Comparison of ENCODE assay signal across 8 cellular contexts in the genomic region with DNA sequence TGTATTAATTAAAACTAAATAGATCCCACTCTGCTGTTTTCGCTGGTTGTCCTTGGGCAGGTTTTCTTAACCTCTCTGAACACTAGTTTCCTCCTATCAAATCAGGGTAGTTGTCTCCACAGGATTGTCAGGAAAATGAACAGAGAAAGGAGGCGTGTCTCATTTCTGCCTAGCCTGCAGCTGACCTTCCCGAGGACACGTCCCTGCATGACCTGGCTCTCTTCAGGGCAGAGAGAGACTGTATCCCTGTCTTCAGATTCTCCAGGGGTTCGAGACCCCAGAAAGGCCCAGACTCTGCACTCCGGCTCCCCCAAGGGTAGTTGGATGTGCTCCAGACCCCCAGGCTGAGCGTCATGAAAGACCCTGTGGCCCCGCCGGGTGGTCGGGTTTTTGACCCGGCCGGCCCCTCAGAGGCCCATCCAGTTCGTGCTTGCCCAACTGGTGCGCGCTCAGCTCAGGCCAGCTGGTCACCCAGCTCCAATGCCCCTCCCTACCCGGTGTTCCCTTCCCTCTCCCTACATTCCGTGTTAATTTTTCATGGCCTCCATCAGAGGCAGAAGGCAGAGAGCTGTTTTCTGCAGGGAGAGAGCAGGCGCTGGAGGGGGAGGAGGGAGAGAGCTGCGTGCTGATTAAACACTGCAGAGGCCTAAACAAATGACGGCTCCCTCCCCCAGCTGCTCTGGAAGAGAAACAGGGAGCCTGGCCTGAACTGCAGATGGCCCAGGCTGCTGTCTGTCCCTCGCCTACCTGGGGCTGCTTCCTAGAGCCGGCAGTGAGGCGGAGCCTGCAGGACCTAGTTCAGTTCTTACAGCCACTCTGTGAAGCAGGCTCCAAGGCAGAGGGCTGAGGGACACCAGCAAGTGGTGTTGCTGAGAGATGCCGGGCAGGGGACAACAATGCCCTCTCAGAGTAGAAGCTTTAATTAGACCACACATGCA.
DNase-seq lines count a peak whose midpoint lies in the region; ATAC-seq and TF ChIP-seq lines count a peak whose summit lies in the region.

No MANE protein-coding gene starts in this region.

- H3K9me3 ChIP-seq in osteoblast (ENCODE audit: low read depth, low read length): no peaks in the 10 kb centered on the region

- H3K4me3 ChIP-seq in foreskin fibroblast (ENCODE audit: low read depth in 1 of 2, low read length in 2 of 2): no peak overlapping the region
- no peak overlapping the region for H3K4me3 ChIP-seq in osteoblast (ENCODE audit: insufficient read depth, low read length)

- TF ChIP-seq CTCF in foreskin fibroblast (IDR thresholded peaks at IDR 0.05; ENCODE audit: low read depth, low read length) (no peak), osteoblast (IDR thresholded peaks at IDR 0.05; ENCODE audit: extremely low read depth, low read depth, low read length) (no peak)

- H3K4me1 Mint-ChIP-seq in naive thymus-derived CD8-positive, alpha-beta T cell: peaks cover 0 to 58% (median 13%) of the 10 kb centered on the region in 4 donors

- no peaks in the 10 kb centered on the region for H3K9me3 Mint-ChIP-seq in naive thymus-derived CD8-positive, alpha-beta T cell

- POLR2A ChIA-PET in naive thymus-derived CD8-positive, alpha-beta T cell (lab: Charles Lee): no interaction called here

- DNase-seq in DMS153 treated with DMSO at 0.1 percent for 48 hours (lab: John Stamatoyannopoulos, UW; ENCODE audit: unreplicated experiment) (peak; percentile 86), NCI-H510A treated with DMSO at 0.1 percent for 48 hours (lab: John Stamatoyannopoulos, UW) (peak; percentile 93), foreskin fibroblast (peak; percentile 56 to 80), osteoblast (ENCODE audit: insufficient read length, low spot score, missing footprints) (no peak), glomerular visceral epithelial cell (ENCODE audit: extremely low spot score) (no peak)
- no peak for DNase-seq in stimulated activated CD4-positive, alpha-beta T cell treated with anti-CD3 and anti-CD28 coated beads, Interleukin-4, amount 100 ng/mL, for 1 hour
- DNase-seq in naive thymus-derived CD8-positive, alpha-beta T cell: no peak

- peak overlapping the region in 1 of 10 donors; percentile 48 for H3K27ac Mint-ChIP-seq in naive thymus-derived CD8-positive, alpha-beta T cell

- peaks cover 64% of the 10 kb centered on the region for H4K20me1 ChIP-seq in osteoblast (ENCODE audit: insufficient read depth, low read length)

- H3K36me3 Mint-ChIP-seq in naive thymus-derived CD8-positive, alpha-beta T cell: peaks cover 0 to 3% (median 0%) of the 10 kb centered on the region in 3 donors

- H3K27me3 Mint-ChIP-seq in naive thymus-derived CD8-positive, alpha-beta T cell: no peaks in the 10 kb centered on the region

- ATAC-seq in naive thymus-derived CD8-positive, alpha-beta T cell: no peak
- no peak for ATAC-seq in GM21528 (IDR thresholded peaks at IDR 0.05; ENCODE audit: low FRiP score, unreplicated experiment)

- H2AFZ ChIP-seq in osteoblast (ENCODE audit: low read length): no peak overlapping the region

- no peaks in the 10 kb centered on the region for H3K27me3 ChIP-seq in osteoblast (ENCODE audit: insufficient read depth, low read length)

- peak overlapping the region; percentile 42 for H3K27ac ChIP-seq in osteoblast (ENCODE audit: low read depth, low read length)

- H3K79me2 ChIP-seq in osteoblast (ENCODE audit: insufficient read depth, low read length): peaks cover 95% of the 10 kb centered on the region

- H3K4me1 ChIP-seq in osteoblast (ENCODE audit: insufficient read depth, low read length): peaks cover 30% of the 10 kb centered on the region

- H3K36me3 ChIP-seq in osteoblast (ENCODE audit: insufficient read depth, low read length): peaks cover 30% of the 10 kb centered on the region

- H3K4me2 ChIP-seq in osteoblast (ENCODE audit: insufficient read depth, low read length): no peak overlapping the region

- no peak overlapping the region for H3K4me3 Mint-ChIP-seq in naive thymus-derived CD8-positive, alpha-beta T cell

Comparison
In these comparisons a context has a peak if more than half of its experiments do, and no peak if none do; other contexts are left out.
1. DNase-seq: peak in DMS153 treated with DMSO at 0.1 percent for 48 hours (single experiment), NCI-H510A treated with DMSO at 0.1 percent for 48 hours (single experiment) and foreskin fibroblast (2 of 2); none in osteoblast (single experiment), stimulated activated CD4-positive, alpha-beta T cell treated with anti-CD3 and anti-CD28 coated beads, Interleukin-4, amount 100 ng/mL, for 1 hour (single experiment), glomerular visceral epithelial cell (single experiment) and naive thymus-derived CD8-positive, alpha-beta T cell (0 of 10).